18 cellular contexts compared by ENCODE assay signal in genomic region chr1:200414657-200415056, GRCh38. TPM values are rescaled to one million over a fixed set of nuclear protein-coding genes. Genes with fewer than 3 reads are reported as not detected.
DNase-seq lines count a peak whose midpoint lies in the region; ATAC-seq, FAIRE-seq and TF ChIP-seq lines count a peak whose summit lies in the region.
"Had no signal": no experiment of that assay in that cellular context is flagged by ENCODE, and none has a peak within 500 bp of the region (broad histone marks: within the 10 kb centered on the region; RNA-seq: fewer than 3 reads in every experiment).

No MANE protein-coding gene starts in this region.

- DNase-seq in A549 (ENCODE audit: low read depth in 1 of 2, low spot score in 1 of 2): no peak
- DNase-seq in GM23248: no peak
- DNase-seq in RWPE1 (ENCODE audit: low spot score): no peak
- DNase-seq in epithelial cell of prostate (ENCODE audit: low read depth, low spot score): no peak
- DNase-seq in HT-29 (ENCODE audit: low spot score): no peak
- no peak for DNase-seq in CD14-positive monocyte (ENCODE audit: low spot score)
- DNase-seq: DND-41, NCI-H1417, NCI-H187 treated with DMSO at 0.1 percent for 48 hours, NCI-H2227 treated with DMSO at 0.1 percent for 48 hours, NCI-H524, NCI-H82, SJCRH30, SW 1271 had no signal

- no peaks in the 10 kb centered on the region for H3K27me3 ChIP-seq in GM23248 (replicated peaks; ENCODE audit: insufficient read depth)
- H3K27me3 ChIP-seq: SJCRH30 had no signal

- H3K27ac ChIP-seq in A549 (peak overlapping the region; percentile 72 to 76), GM23248 (peak overlapping the region; percentile 89), RWPE1 (peak overlapping the region; percentile 72), epithelial cell of prostate (peak overlapping the region; percentile 99)
- H3K27ac ChIP-seq: C4-2B, SJCRH30 had no signal

- H3K4me2 ChIP-seq in A549: peak overlapping the region; percentile 77; the same call in 2 of the 3 replicates
- peak overlapping the region; percentile 66 for H3K4me2 ChIP-seq in GM23248 (ENCODE audit: unreplicated experiment)

- in situ Hi-C loops in GM23248 (cut with MboI): no loop called here

- intact Hi-C loops in CD14-positive monocyte (cut with micrococcal nuclease): no loop called here

- H3K4me3 ChIP-seq in A549 (no peak overlapping the region), GM23248 (no peak overlapping the region)
- H3K4me3 ChIP-seq: SJCRH30 had no signal

- peaks cover 2% of the 10 kb centered on the region for H3K79me2 ChIP-seq in GM23248 (ENCODE audit: insufficient read depth)

- no peak overlapping the region for H3K9ac ChIP-seq in GM23248

- H3K9me3 Mint-ChIP-seq in CD14-positive monocyte: peaks cover 0 to 2% (median 0%) of the 10 kb centered on the region in 7 donors

- peaks cover 28% of the 10 kb centered on the region for H3K4me1 Mint-ChIP-seq in CD14-positive monocyte

- peaks cover 36% of the 10 kb centered on the region for H3F3A ChIP-seq in GM23248 (ENCODE audit: insufficient read depth)

- H3K36me3 ChIP-seq in GM23248 (ENCODE audit: low read depth): no peaks in the 10 kb centered on the region
- H3K36me3 ChIP-seq: SJCRH30 had no signal

- TF ChIP-seq CTCF in A549 (IDR thresholded peaks at IDR 0.05): no peak
- TF ChIP-seq CTCF in RWPE1 (conservative IDR thresholded peaks at IDR 0.05; ENCODE audit: low read depth): no peak
- no peak for TF ChIP-seq CTCF in CD14-positive monocyte (IDR thresholded peaks at IDR 0.05)

- H3K9me3 ChIP-seq in A549 (peaks cover 4% of the 10 kb centered on the region; the same call in 1 of the 3 replicates), GM23248 (ENCODE audit: low read depth) (no peaks in the 10 kb centered on the region)
- H3K9me3 ChIP-seq: SJCRH30 had no signal

- H2AFZ ChIP-seq in GM23248: no peak overlapping the region

- no peak for ATAC-seq in A549
- no peak for ATAC-seq in GM18498 (IDR thresholded peaks at IDR 0.05; ENCODE audit: unreplicated experiment)
- no peak for ATAC-seq in HG02970 (IDR thresholded peaks at IDR 0.05; ENCODE audit: low FRiP score, unreplicated experiment)

- WGBS in A549 (ENCODE audit: missing lambda C conversion rate): 88% methylated on average over 4 of the region's 4 CpGs
- WGBS in GM23248 (ENCODE audit: low coverage in 1 of 2, low lambda C conversion rate in 2 of 2, missing lambda C conversion rate in 2 of 2), 2 experiments: 87 to 93% methylated on average over 4 of the region's 4 CpGs

- no peaks in the 10 kb centered on the region for H4K20me1 ChIP-seq in GM23248 (ENCODE audit: insufficient read depth)

- no peak for TF ChIP-seq POLR2A in A549 (IDR thresholded peaks at IDR 0.05; ENCODE audit: low read length)

- FAIRE-seq in A549 (lab: Jason Lieb, UNC): no peak
- FAIRE-seq: H1 had no signal

- no peaks in the 10 kb centered on the region for H3K36me3 Mint-ChIP-seq in CD14-positive monocyte

- H3K9me2 ChIP-seq in GM23248 (ENCODE audit: insufficient read depth): no peaks in the 10 kb centered on the region

- H3K4me1 ChIP-seq in A549 (peaks cover 64% of the 10 kb centered on the region), GM23248 (ENCODE audit: insufficient read depth) (peaks cover 34% of the 10 kb centered on the region)

- TF ChIP-seq EP300 in A549 (IDR thresholded peaks at IDR 0.05): no peak

- CTCF ChIA-PET in A549 (lab: Yijun Ruan, JAX): interaction anchor here (0.6 to 2.4 kb wide), 3 partner anchors 27 to 241 kb away, joined by 3 to 6 read pairs (median 3); no protein-coding TSS in a partner anchor
- CTCF ChIA-PET in RWPE1 (lab: Yijun Ruan, JAX): interaction anchor here (0.6 kb wide), 2 partner anchors 193 to 312 kb away, joined by 3 read pairs; no protein-coding TSS in a partner anchor

- H3K27ac Mint-ChIP-seq in CD14-positive monocyte: no peak overlapping the region

- TF ChIP-seq RAD21 in A549 (conservative IDR thresholded peaks at IDR 0.05 in 1 of 2, IDR thresholded peaks at IDR 0.05 in 1 of 2): no peak

- peaks cover 0 to 2% (median 1%) of the 10 kb centered on the region in 3 donors for H3K27me3 Mint-ChIP-seq in CD14-positive monocyte (ENCODE audit: low read depth in 3 of 3)

- POLR2A ChIA-PET in A549 (lab: Yijun Ruan, JAX): interaction anchor here (2.2 kb wide), 1 partner anchor 35 kb away, joined by 8 read pairs; no protein-coding TSS in a partner anchor
- POLR2A ChIA-PET in RWPE1 (lab: Yijun Ruan, JAX; ENCODE audit: low non-redundant PET): no interaction called here

- no peak overlapping the region for H3K4me3 Mint-ChIP-seq in CD14-positive monocyte

TF ChIP-seq in A549, 52 proteins besides CTCF, POLR2A, EP300 and RAD21:
- TF ChIP-seq HEYL (CRISPR knock-in tag; IDR thresholded peaks at IDR 0.05): no peak
- TF ChIP-seq EHMT2 (IDR thresholded peaks at IDR 0.05; ENCODE audit: low read depth): no peak
- no peak for TF ChIP-seq REST (IDR thresholded peaks at IDR 0.05)
- TF ChIP-seq EHF (CRISPR knock-in tag; IDR thresholded peaks at IDR 0.05): no peak
- no peak for TF ChIP-seq USF2 (IDR thresholded peaks at IDR 0.05)
- TF ChIP-seq ATOH8 (CRISPR knock-in tag; IDR thresholded peaks at IDR 0.05; ENCODE audit: low read depth): no peak
- no peak for TF ChIP-seq POLR2AphosphoS2 (conservative IDR thresholded peaks at IDR 0.05; ENCODE audit: low read length)

RNA-seq across cellular contexts. Expression of gene ZNF281, which starts 4.8 kb away (rescaled TPM):
- 39.1 and 40.8 TPM in 2 replicates for polyA plus RNA-seq in A549 (2011; rRNA removed)
- polyA plus RNA-seq in A549 (2012; cell fraction: cytosol; rRNA removed): 4.9 and 6.4 TPM in 2 replicates
- polyA plus RNA-seq in A549 (2012; cell fraction: nucleus; rRNA removed): 6.6 and 7.5 TPM in 2 replicates
- 30.8 to 33.7 TPM (median 31.5 TPM) in 3 replicates for polyA plus RNA-seq in A549 (2017; fragmentation: RNase III; extraction: RNeasy Plus Mini Kit Qiagen cat#74134 plus additional on column Dnase treatment)
- polyA minus RNA-seq in A549 (2011; rRNA and poly(A)+ RNA removed): 40.1 and 40.2 TPM in 2 replicates
- total RNA-seq in GM23248 (2014; rRNA removed; shearing (Covaris generic)): 41.6 and 45.2 TPM in 2 replicates
- 39.1 and 40.3 TPM in 2 replicates for polyA plus RNA-seq in GM23248 (2016; fragmentation: Nextera tagmentation; extraction: Ambion mirVana)
- 5.9 and 6.8 TPM in 2 replicates for total RNA-seq in HT-29 (2014; rRNA removed; shearing (Covaris generic))
- 10 to 100 TPM; 26.6 to 30.6 TPM for polyA plus RNA-seq in CD14-positive monocyte
